Comparison of ENCODE assay signal across 14 cellular contexts in genomic region chr2:194566907-194567660, GRCh38.
A peak's percentile ranks its signal among the peaks of the same experiment; 100 is the strongest.
DNase-seq lines count a peak whose midpoint lies in the region; ATAC-seq and TF ChIP-seq lines count a peak whose summit lies in the region.
"Had no signal": no experiment of that assay in that cellular context is flagged by ENCODE, and none has a peak within 500 bp of the region (broad histone marks: within the 10 kb centered on the region; RNA-seq: fewer than 3 reads in every experiment).

No MANE protein-coding gene starts in this region.

- dilution Hi-C loops in mammary epithelial cell (cut with HindIII; ENCODE audit: low sequenced_read_pairs): no loop called here

- H3K27me3 ChIP-seq in mammary epithelial cell (ENCODE audit: insufficient read depth, low read length): no peaks in the 10 kb centered on the region
- H3K27me3 ChIP-seq: stomach had no signal

- H3K4me2 ChIP-seq in mammary epithelial cell (ENCODE audit: insufficient read depth, low read depth, low read length): no peak overlapping the region

- in situ Hi-C loops in mammary epithelial cell (cut with MboI; ENCODE audit: low sequenced_read_pairs in 2 of 2): loop anchor here in 1 of 2 donors (25.0 kb wide), 1 partner anchor 745 kb away; no protein-coding TSS in a partner anchor

- no TSS peak for BruUV-seq in mammary epithelial cell (replicated peaks; lab: Mats Ljungman, UMichigan)

- no peaks in the 10 kb centered on the region for H3K79me2 ChIP-seq in mammary epithelial cell (ENCODE audit: insufficient read depth, low read length)

- TF ChIP-seq CTCF in mammary epithelial cell (conservative IDR thresholded peaks at IDR 0.05 in 1 of 2, IDR thresholded peaks at IDR 0.05 in 1 of 2; ENCODE audit: extremely low read depth in 1 of 2, insufficient read depth in 1 of 2, low read depth in 1 of 2, low read length in 2 of 2): no peak

- WGBS in mammary epithelial cell (ENCODE audit: low coverage, missing lambda C conversion rate): 58% methylated on average over 1 of the region's 1 CpG

- no peaks in the 10 kb centered on the region for H4K20me1 ChIP-seq in mammary epithelial cell (ENCODE audit: insufficient read depth, low read length)

- H3K4me3 ChIP-seq in mammary epithelial cell (replicated peaks in 1 of 3; ENCODE audit: insufficient read depth in 1 of 3, low read depth in 2 of 3, low read length in 3 of 3): no peak overlapping the region
- H3K4me3 ChIP-seq: stomach had no signal

- H3K9ac ChIP-seq in mammary epithelial cell (ENCODE audit: insufficient read depth, low read length): no peak overlapping the region

- no peak overlapping the region for H2AFZ ChIP-seq in mammary epithelial cell (ENCODE audit: low read depth, low read length)

- CTCF ChIA-PET in mammary epithelial cell (lab: Charles Lee; ENCODE audit: low non-redundant PET): no interaction called here

- intact Hi-C loops in mammary epithelial cell (cut with micrococcal nuclease): no loop called here

- ATAC-seq in GM18907 (IDR thresholded peaks at IDR 0.05; ENCODE audit: unreplicated experiment) (peak; percentile 98), GM21526 (IDR thresholded peaks at IDR 0.05; ENCODE audit: low FRiP score, unreplicated experiment) (peak; percentile 68), HG02970 (IDR thresholded peaks at IDR 0.05; ENCODE audit: low FRiP score, unreplicated experiment) (peak; percentile 65), HG03521 (IDR thresholded peaks at IDR 0.05; ENCODE audit: unreplicated experiment) (peak; percentile 68)
- ATAC-seq: naive thymus-derived CD4-positive, alpha-beta T cell had no signal

- H3K4me1 ChIP-seq in mammary epithelial cell (ENCODE audit: insufficient read depth, low read length): no peaks in the 10 kb centered on the region
- H3K4me1 ChIP-seq: stomach had no signal

- no peaks in the 10 kb centered on the region for H3K9me3 ChIP-seq in mammary epithelial cell (replicated peaks; ENCODE audit: insufficient read depth, low read length)
- H3K9me3 ChIP-seq: stomach had no signal

- no peaks in the 10 kb centered on the region for H3K36me3 ChIP-seq in mammary epithelial cell (ENCODE audit: insufficient read depth, low read length)
- H3K36me3 ChIP-seq: stomach had no signal

- DNase-seq in stimulated activated CD4-positive, alpha-beta T cell treated with anti-CD3 and anti-CD28 coated beads, Interleukin-12 subunit alpha, Interleukin-12 subunit beta, amount 100 ng/mL, for 4 hours: no peak
- DNase-seq in anterior cingulate cortex (lab: John Stamatoyannopoulos, UW) (no peak), NCI-H2029 treated with DMSO at 0.1 percent for 48 hours (lab: John Stamatoyannopoulos, UW) (no peak), mammary epithelial cell (no peak)
- DNase-seq: activated CD4-positive, alpha-beta T cell treated with anti-CD3 and anti-CD28 coated beads, Interleukin-2, amount 50 U/mL, for 4 hours; head of caudate nucleus; naive thymus-derived CD4-positive, alpha-beta T cell; stimulated activated CD4-positive, alpha-beta T cell treated with anti-CD3 and anti-CD28 coated beads, Interleukin-4, amount 100 ng/mL, for 1 hour; stomach; T-helper 2 cell had no signal

- no peak overlapping the region for H3K27ac ChIP-seq in mammary epithelial cell (ENCODE audit: insufficient read depth, low read depth, low read length)
- H3K27ac ChIP-seq: stomach had no signal
